ENCODE assay signal across 28 cellular contexts in genomic region chr2:16127958-16128357, GRCh38.
"Had no signal": no experiment of that assay in that cellular context is flagged by ENCODE, and none has a peak within 500 bp of the region (broad histone marks: within the 10 kb centered on the region; RNA-seq: fewer than 3 reads in every experiment).

No MANE protein-coding gene starts in this region.

- H3K4me3 Mint-ChIP-seq: central memory CD8-positive, alpha-beta T cell; effector memory CD8-positive, alpha-beta T cell; mesothelial cell of epicardium; naive thymus-derived CD4-positive, alpha-beta T cell had no signal

- H3K9me3 Mint-ChIP-seq: mesothelial cell of epicardium had no signal

- H3K4me1 Mint-ChIP-seq: central memory CD8-positive, alpha-beta T cell; naive thymus-derived CD4-positive, alpha-beta T cell had no signal

- H3K9me3 ChIP-seq: gastroesophageal sphincter, heart left ventricle, left lung, mucosa of descending colon, pancreas, right lobe of liver, thoracic aorta, transverse colon, upper lobe of right lung, uterus had no signal

- DNase-seq: dermis blood vessel endothelial cell; effector memory CD8-positive, alpha-beta T cell; foreskin fibroblast; heart left ventricle; left cardiac atrium; left lung; mesenchymal stem cell; mucosa of descending colon; naive thymus-derived CD4-positive, alpha-beta T cell; occipital lobe; pancreas; right lobe of liver; small intestine; stimulated activated CD4-positive, alpha-beta T cell treated with anti-CD3 and anti-CD28 coated beads, Interleukin-12 subunit alpha, Interleukin-12 subunit beta, amount 100 ng/mL, for 4 hours; stimulated activated CD4-positive, alpha-beta T cell treated with anti-CD3 and anti-CD28 coated beads, Interleukin-1b, Interleukin-23, amount 100 ng/mL, for 48 hours; stimulated activated CD4-positive, alpha-beta T cell treated with anti-CD3 and anti-CD28 coated beads, Interleukin-4, amount 100 ng/mL, for 1 hour; stimulated activated CD8-positive, alpha-beta memory T cell treated with anti-CD3 and anti-CD28 coated beads, Interleukin-4, amount 100 ng/mL, for 48 hours; stimulated activated naive CD4-positive, alpha-beta T cell treated with Interleukin-2 at 50 U/mL for 16 hours; substantia nigra; transverse colon; upper lobe of right lung; uterus had no signal

- H3K27me3 ChIP-seq: gastroesophageal sphincter, hepatocyte, pancreas, right lobe of liver, transverse colon, upper lobe of right lung, uterus had no signal

- H3K27ac ChIP-seq: coronary artery, gastroesophageal sphincter, heart left ventricle, hepatocyte, left lung, pancreas, right lobe of liver, thoracic aorta, transverse colon, upper lobe of right lung, uterus had no signal

- ATAC-seq: effector memory CD8-positive, alpha-beta T cell; gastroesophageal sphincter; heart left ventricle; left cardiac atrium; left lung; mucosa of descending colon; naive thymus-derived CD4-positive, alpha-beta T cell; pancreas; upper lobe of right lung had no signal

- FAIRE-seq: pancreas, small intestine had no signal

- H3K27ac Mint-ChIP-seq: effector memory CD8-positive, alpha-beta T cell; mesothelial cell of epicardium; naive thymus-derived CD4-positive, alpha-beta T cell had no signal

- H2AFZ ChIP-seq: hepatocyte had no signal

- H3K79me2 ChIP-seq: hepatocyte had no signal

- H3K4me1 ChIP-seq: gastroesophageal sphincter, heart left ventricle, left lung, pancreas, right lobe of liver, upper lobe of right lung, uterus had no signal

- H3K4me3 ChIP-seq: coronary artery, gastroesophageal sphincter, heart left ventricle, hepatocyte, left lung, mucosa of descending colon, pancreas, right lobe of liver, thoracic aorta, transverse colon, upper lobe of right lung, uterus had no signal

- H3K4me2 ChIP-seq: hepatocyte had no signal

- H3K27me3 Mint-ChIP-seq: central memory CD8-positive, alpha-beta T cell; effector memory CD8-positive, alpha-beta T cell had no signal

- H3K36me3 Mint-ChIP-seq: mesothelial cell of epicardium; naive thymus-derived CD4-positive, alpha-beta T cell had no signal

- H3K36me3 ChIP-seq: gastroesophageal sphincter, heart left ventricle, left lung, pancreas, right lobe of liver, thoracic aorta, transverse colon, upper lobe of right lung, uterus had no signal
